1 cellular context compared by ENCODE assay signal in genomic region chr2:208265371-208265806, GRCh38.
A peak's percentile ranks its signal among the peaks of the same experiment; 100 is the strongest.
TF ChIP-seq lines count a peak whose summit lies in the region.

No MANE protein-coding gene starts in this region.

TF ChIP-seq in endothelial cell of umbilical vein, 7 proteins besides CTCF, POLR2A, EP300 and RAD21:
- TF ChIP-seq FOS (IDR thresholded peaks at IDR 0.05; ENCODE audit: borderline replicate concordance, insufficient read depth, low read length) (peak; percentile 19), JUN (IDR thresholded peaks at IDR 0.05; ENCODE audit: borderline replicate concordance, insufficient read depth, insufficient read length, low read depth) (no peak)
